In genomic region chr9:34515959-34516358, GRCh38 we compare ENCODE assay signal across 3 cellular contexts.
A peak's percentile ranks its signal among the peaks of the same experiment; 100 is the strongest.
TF ChIP-seq lines count a peak whose summit lies in the region.

No MANE protein-coding gene starts in this region.

TF ChIP-seq in HEK293, 187 proteins besides CTCF, POLR2A, EP300 and RAD21:
- TF ChIP-seq EGR2 (tag by site-specific recombination; IDR thresholded peaks at IDR 0.05; ENCODE audit: low read depth) (peak; percentile 59), ZNF394 (tag by site-specific recombination; IDR thresholded peaks at IDR 0.05; ENCODE audit: borderline replicate concordance) (peak; percentile 84; the same call in 1 of the 2 replicates), ZNF121 (tag by site-specific recombination; IDR thresholded peaks at IDR 0.05) (no peak), ZNF747 (tag by site-specific recombination; IDR thresholded peaks at IDR 0.05) (no peak), ZNF555 (tag by site-specific recombination; conservative IDR thresholded peaks at IDR 0.05) (no peak), ZFHX2 (tag by site-specific recombination; conservative IDR thresholded peaks at IDR 0.05) (0 out of 2 replicates have a peak, but pooled peaks have one; percentile 11)

TF ChIP-seq in H1, 55 proteins besides CTCF, POLR2A, EP300 and RAD21:
- TF ChIP-seq HDAC2 (IDR thresholded peaks at IDR 0.05; ENCODE audit: borderline replicate concordance in 1 of 2, low read depth in 2 of 2, low read length in 2 of 2) (no peak), RBBP5 (IDR thresholded peaks at IDR 0.05; ENCODE audit: borderline replicate concordance, low read depth, low read length) (no peak), SIN3A (conservative IDR thresholded peaks at IDR 0.05 in 1 of 2, IDR thresholded peaks at IDR 0.05 in 1 of 2; ENCODE audit: low read depth in 1 of 2, low read length in 2 of 2) (no peak), CHD2 (IDR thresholded peaks at IDR 0.05; ENCODE audit: low read length) (no peak), MAX (IDR thresholded peaks at IDR 0.05) (no peak), SP4 (IDR thresholded peaks at IDR 0.05; ENCODE audit: low read length) (no peak), EZH2 (IDR thresholded peaks at IDR 0.05; ENCODE audit: low read depth, low read length, severe bottlenecking) (no peak), SIRT6 (IDR thresholded peaks at IDR 0.05; ENCODE audit: low read length) (no peak), SRF (IDR thresholded peaks at IDR 0.05; ENCODE audit: low read depth, low read length) (no peak), SIX5 (IDR thresholded peaks at IDR 0.05; ENCODE audit: low read depth, low read length) (no peak), BRCA1 (IDR thresholded peaks at IDR 0.05; ENCODE audit: low read depth, low read length) (no peak), BACH1 (IDR thresholded peaks at IDR 0.05; ENCODE audit: low read length) (no peak), MAFK (IDR thresholded peaks at IDR 0.05; ENCODE audit: low read depth, low read length) (no peak), GABPA (IDR thresholded peaks at IDR 0.05; ENCODE audit: borderline replicate concordance, insufficient read depth, low read length) (no peak), CREB1 (IDR thresholded peaks at IDR 0.05) (no peak), KDM1A (IDR thresholded peaks at IDR 0.05; ENCODE audit: borderline replicate concordance, low read length) (no peak), CHD1 (IDR thresholded peaks at IDR 0.05; ENCODE audit: low read depth, low read length) (no peak)
- TF ChIP-seq, protein P1, sequence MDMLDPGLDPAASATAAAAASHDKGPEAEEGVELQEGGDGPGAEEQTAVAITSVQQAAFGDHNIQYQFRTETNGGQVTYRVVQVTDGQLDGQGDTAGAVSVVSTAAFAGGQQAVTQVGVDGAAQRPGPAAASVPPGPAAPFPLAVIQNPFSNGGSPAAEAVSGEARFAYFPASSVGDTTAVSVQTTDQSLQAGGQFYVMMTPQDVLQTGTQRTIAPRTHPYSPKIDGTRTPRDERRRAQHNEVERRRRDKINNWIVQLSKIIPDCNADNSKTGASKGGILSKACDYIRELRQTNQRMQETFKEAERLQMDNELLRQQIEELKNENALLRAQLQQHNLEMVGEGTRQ (IDR thresholded peaks at IDR 0.05; ENCODE audit: low read length): no peak

TF ChIP-seq in HepG2, 621 proteins besides CTCF, POLR2A, EP300 and RAD21:
- TF ChIP-seq ZNF816 (CRISPR knock-in tag; IDR thresholded peaks at IDR 0.05; ENCODE audit: borderline replicate concordance) (no peak), DZIP1 (CRISPR knock-in tag; IDR thresholded peaks at IDR 0.05) (no peak)
TF ChIP-seq in HepG2: peak in this region for 0.
